In genomic region chr6:146135167-146135566, GRCh38 we compare ENCODE assay signal across 27 cellular contexts.
"Had no signal": no experiment of that assay in that cellular context is flagged by ENCODE, and none has a peak within 500 bp of the region (broad histone marks: within the 10 kb centered on the region; RNA-seq: fewer than 3 reads in every experiment).

No MANE protein-coding gene starts in this region.

- H3K9me3 ChIP-seq: colonic mucosa, esophagus muscularis mucosa, lower lobe of right lung, suprapubic skin had no signal

- H3K27ac Mint-ChIP-seq: dendritic cell treated with granulocyte-macrophage colony-stimulating factor and Interleukin-4, amounts not matched to agents 40 ng/mL and 50 ng/mL, for 4 days; endodermal cell; mesothelial cell of epicardium; naive thymus-derived CD4-positive, alpha-beta T cell; nephron; neural progenitor cell; progenitor cell of endocrine pancreas; stimulated activated naive CD8-positive, alpha-beta T cell treated with anti-CD3 and anti-CD28 coated beads, Interleukin-15, amount 100 ng/mL, for 72 hours; type B pancreatic cell had no signal

- H3K36me3 ChIP-seq: colonic mucosa, esophagus muscularis mucosa, heart right ventricle, lower lobe of right lung, neural progenitor cell, suprapubic skin had no signal

- DNase-seq: colonic mucosa; effector CD8-positive, alpha-beta T cell; endodermal cell; glutamatergic neuron; heart right ventricle; hippocampal formation; left ventricle myocardium superior; lower lobe of right lung; naive thymus-derived CD4-positive, alpha-beta T cell; stimulated activated CD4-positive, alpha-beta T cell treated with anti-CD3 and anti-CD28 coated beads, Interleukin-12 subunit alpha, Interleukin-12 subunit beta, amount 100 ng/mL, for 4 hours; stimulated activated CD4-positive, alpha-beta T cell treated with anti-CD3 and anti-CD28 coated beads, Interleukin-1b, Interleukin-23, amount 100 ng/mL, for 48 hours; stimulated activated CD4-positive, alpha-beta T cell treated with anti-CD3 and anti-CD28 coated beads, Interleukin-4, amount 100 ng/mL, for 1 hour; stimulated activated CD8-positive, alpha-beta memory T cell treated with anti-CD3 and anti-CD28 coated beads, Interleukin-4, amount 100 ng/mL, for 48 hours; stimulated activated naive CD4-positive, alpha-beta T cell; stimulated activated naive CD8-positive, alpha-beta T cell treated with anti-CD3 and anti-CD28 coated beads, Interleukin-15, amount 100 ng/mL, for 72 hours had no signal

- H3K36me3 Mint-ChIP-seq: mesothelial cell of epicardium; naive thymus-derived CD4-positive, alpha-beta T cell; neural progenitor cell; type B pancreatic cell had no signal

- H3K4me3 Mint-ChIP-seq: dendritic cell treated with granulocyte-macrophage colony-stimulating factor and Interleukin-4, amounts not matched to agents 40 ng/mL and 50 ng/mL, for 4 days; endodermal cell; mesothelial cell of epicardium; naive thymus-derived CD4-positive, alpha-beta T cell; nephron; neural progenitor cell; stimulated activated naive CD8-positive, alpha-beta T cell treated with anti-CD3 and anti-CD28 coated beads, Interleukin-15, amount 100 ng/mL, for 72 hours; type B pancreatic cell had no signal

- H3K27me3 ChIP-seq: colonic mucosa, esophagus muscularis mucosa, heart right ventricle, neural progenitor cell, suprapubic skin had no signal

- H3K27me3 Mint-ChIP-seq: dendritic cell treated with granulocyte-macrophage colony-stimulating factor and Interleukin-4, amounts not matched to agents 40 ng/mL and 50 ng/mL, for 4 days; progenitor cell of endocrine pancreas; stimulated activated naive CD8-positive, alpha-beta T cell treated with anti-CD3 and anti-CD28 coated beads, Interleukin-15, amount 100 ng/mL, for 72 hours; type B pancreatic cell had no signal

- H3K4me3 ChIP-seq: colonic mucosa, esophagus muscularis mucosa, heart right ventricle, lower lobe of right lung, neural progenitor cell, smooth muscle cell, suprapubic skin had no signal

- ATAC-seq: heart right ventricle; left ventricle myocardium superior; lower lobe of right lung; naive thymus-derived CD4-positive, alpha-beta T cell; sciatic nerve; stimulated activated naive CD8-positive, alpha-beta T cell treated with anti-CD3 and anti-CD28 coated beads, Interleukin-15, amount 100 ng/mL, for 72 hours had no signal

- H3K4me1 ChIP-seq: colonic mucosa, esophagus muscularis mucosa, heart right ventricle, lower lobe of right lung, neural progenitor cell, parathyroid adenoma, suprapubic skin had no signal

- H3K4me1 Mint-ChIP-seq: endodermal cell; mesothelial cell of epicardium; naive thymus-derived CD4-positive, alpha-beta T cell; nephron; neural progenitor cell; stimulated activated naive CD8-positive, alpha-beta T cell treated with anti-CD3 and anti-CD28 coated beads, Interleukin-15, amount 100 ng/mL, for 72 hours had no signal

- H3K9me3 Mint-ChIP-seq: nephron, neural progenitor cell, type B pancreatic cell had no signal

- FAIRE-seq: keratinocyte had no signal
